In genomic region chr5:59418766-59419165, GRCh38 we compare ENCODE assay signal across 19 cellular contexts.
"Had no signal": no experiment of that assay in that cellular context is flagged by ENCODE, and none has a peak within 500 bp of the region (broad histone marks: within the 10 kb centered on the region; RNA-seq: fewer than 3 reads in every experiment).

No MANE protein-coding gene starts in this region.

- DNase-seq: activated CD4-positive, alpha-beta T cell treated with anti-CD3 and anti-CD28 coated beads for 48 hours; activated CD4-positive, CD25-positive, alpha-beta regulatory T cell; activated CD8-positive, alpha-beta T cell treated with anti-CD3 and anti-CD28 coated beads for 36 hours; activated naive CD4-positive, alpha-beta T cell treated with Interleukin-2 at 50 U/mL for 16 hours; activated naive CD8-positive, alpha-beta T cell treated with anti-CD3 and anti-CD28 coated beads, Interleukin-2, amount 10 ng/mL, durations not matched to agents 7 days and 5 days; activated T-cell treated with anti-CD3 and anti-CD28 coated beads, Interleukin-2, amount 50 U/mL, for 1 hour; amygdala; dermis blood vessel endothelial cell; effector memory CD4-positive, alpha-beta T cell; esophagus squamous epithelium; mesenchymal stem cell; naive thymus-derived CD8-positive, alpha-beta T cell; right cardiac atrium; stimulated activated naive CD8-positive, alpha-beta T cell treated with anti-CD3 and anti-CD28 coated beads, Interleukin-15, Interleukin-2, amounts not matched to agents 100 U/mL and 50 U/mL, for 24 hours; uterus had no signal

- H3K27ac ChIP-seq: cardiac muscle cell, esophagus squamous epithelium, prostate gland, tibial nerve, uterus had no signal

- H3K4me3 ChIP-seq: cardiac muscle cell, esophagus squamous epithelium, prostate gland, tibial nerve, uterus had no signal

- H3K36me3 ChIP-seq: cardiac muscle cell, esophagus squamous epithelium, prostate gland, tibial nerve, uterus had no signal

- ATAC-seq: activated CD8-positive, alpha-beta T cell treated with anti-CD3 and anti-CD28 coated beads for 36 hours; activated T-helper 17 cell treated with anti-CD3 and anti-CD28 coated beads, Interleukin-2, amount 50 U/mL, for 72 hours; naive thymus-derived CD8-positive, alpha-beta T cell; right cardiac atrium; stimulated activated naive CD8-positive, alpha-beta T cell treated with anti-CD3 and anti-CD28 coated beads, Interleukin-15, Interleukin-2, amounts not matched to agents 100 U/mL and 50 U/mL, for 24 hours had no signal

- H3K9me3 ChIP-seq: esophagus squamous epithelium, prostate gland, tibial nerve, uterus had no signal

- H3K4me1 ChIP-seq: esophagus squamous epithelium, prostate gland, tibial nerve had no signal

- H3K27me3 ChIP-seq: cardiac muscle cell, esophagus squamous epithelium, tibial nerve, uterus had no signal
